Comparison of ENCODE assay signal across 1 cellular context in the genomic region with DNA sequence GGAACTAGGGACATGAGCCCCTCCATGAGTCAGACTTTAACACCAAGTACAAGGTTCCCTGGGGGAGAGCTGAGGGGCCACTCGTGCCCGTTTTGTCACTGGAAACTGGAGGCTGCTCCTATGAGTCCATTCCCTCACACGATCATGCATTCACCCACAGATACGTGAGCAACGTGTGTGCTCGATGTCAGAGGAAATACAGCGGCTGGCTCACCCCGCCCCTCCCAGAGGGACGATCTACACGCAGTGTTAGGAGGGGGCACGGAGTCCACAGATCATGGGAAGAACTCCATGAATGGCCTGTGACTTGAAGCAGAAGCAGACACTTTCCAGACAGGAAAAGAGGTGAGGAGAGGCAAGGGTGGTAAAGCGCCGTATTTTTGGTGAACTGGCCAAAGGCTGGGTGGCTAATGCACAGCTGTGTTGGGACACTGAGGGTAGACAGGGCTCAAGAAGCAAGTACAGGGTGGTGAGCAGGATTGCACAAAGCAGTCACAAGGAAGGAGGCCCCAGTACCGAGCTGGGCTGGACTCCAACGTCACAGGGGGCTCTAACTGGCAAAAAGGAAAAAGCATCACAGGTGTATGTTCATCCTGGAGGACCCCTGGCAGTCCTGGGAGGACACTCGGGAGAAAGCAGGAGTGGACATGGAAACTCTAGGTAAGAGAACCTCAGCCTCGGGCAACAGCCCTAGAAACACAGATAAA.
TF ChIP-seq lines count a peak whose summit lies in the region.

No MANE protein-coding gene starts in this region.

TF ChIP-seq in HepG2, 621 proteins besides CTCF, POLR2A, EP300 and RAD21 (continued from another document and continues in another):
- TF ChIP-seq, protein P1, sequence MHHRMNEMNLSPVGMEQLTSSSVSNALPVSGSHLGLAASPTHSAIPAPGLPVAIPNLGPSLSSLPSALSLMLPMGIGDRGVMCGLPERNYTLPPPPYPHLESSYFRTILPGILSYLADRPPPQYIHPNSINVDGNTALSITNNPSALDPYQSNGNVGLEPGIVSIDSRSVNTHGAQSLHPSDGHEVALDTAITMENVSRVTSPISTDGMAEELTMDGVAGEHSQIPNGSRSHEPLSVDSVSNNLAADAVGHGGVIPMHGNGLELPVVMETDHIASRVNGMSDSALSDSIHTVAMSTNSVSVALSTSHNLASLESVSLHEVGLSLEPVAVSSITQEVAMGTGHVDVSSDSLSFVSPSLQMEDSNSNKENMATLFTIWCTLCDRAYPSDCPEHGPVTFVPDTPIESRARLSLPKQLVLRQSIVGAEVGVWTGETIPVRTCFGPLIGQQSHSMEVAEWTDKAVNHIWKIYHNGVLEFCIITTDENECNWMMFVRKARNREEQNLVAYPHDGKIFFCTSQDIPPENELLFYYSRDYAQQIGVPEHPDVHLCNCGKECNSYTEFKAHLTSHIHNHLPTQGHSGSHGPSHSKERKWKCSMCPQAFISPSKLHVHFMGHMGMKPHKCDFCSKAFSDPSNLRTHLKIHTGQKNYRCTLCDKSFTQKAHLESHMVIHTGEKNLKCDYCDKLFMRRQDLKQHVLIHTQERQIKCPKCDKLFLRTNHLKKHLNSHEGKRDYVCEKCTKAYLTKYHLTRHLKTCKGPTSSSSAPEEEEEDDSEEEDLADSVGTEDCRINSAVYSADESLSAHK (CRISPR knock-in tag; IDR thresholded peaks at IDR 0.05; ENCODE audit: borderline replicate concordance): no peak
- TF ChIP-seq, protein P2, sequence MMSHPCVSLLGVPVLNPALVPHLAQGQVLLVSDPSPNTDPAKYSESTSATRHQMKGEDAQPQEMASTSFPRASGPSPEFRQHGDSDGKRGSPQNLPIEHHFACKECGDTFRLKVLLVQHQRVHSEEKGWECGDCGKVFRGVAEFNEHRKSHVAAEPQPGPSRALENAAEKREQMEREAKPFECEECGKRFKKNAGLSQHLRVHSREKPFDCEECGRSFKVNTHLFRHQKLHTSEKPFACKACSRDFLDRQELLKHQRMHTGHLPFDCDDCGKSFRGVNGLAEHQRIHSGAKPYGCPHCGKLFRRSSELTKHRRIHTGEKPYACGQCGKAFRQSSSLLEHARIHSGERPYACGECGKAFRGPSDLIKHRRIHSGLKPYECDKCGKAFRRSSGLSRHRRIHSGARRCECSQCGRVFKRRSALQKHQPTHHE (CRISPR knock-in tag; IDR thresholded peaks at IDR 0.05; ENCODE audit: borderline replicate concordance): no peak
- TF ChIP-seq TAF15 (IDR thresholded peaks at IDR 0.05; ENCODE audit: low read depth, low read length, poor library complexity, severe bottlenecking): no peak
- no peak for TF ChIP-seq ZNF329 (CRISPR knock-in tag; IDR thresholded peaks at IDR 0.05; ENCODE audit: low read depth)
- peak; percentile 87 for TF ChIP-seq MTA1 (CRISPR knock-in tag; IDR thresholded peaks at IDR 0.05; ENCODE audit: borderline replicate concordance)
- TF ChIP-seq, protein P3, sequence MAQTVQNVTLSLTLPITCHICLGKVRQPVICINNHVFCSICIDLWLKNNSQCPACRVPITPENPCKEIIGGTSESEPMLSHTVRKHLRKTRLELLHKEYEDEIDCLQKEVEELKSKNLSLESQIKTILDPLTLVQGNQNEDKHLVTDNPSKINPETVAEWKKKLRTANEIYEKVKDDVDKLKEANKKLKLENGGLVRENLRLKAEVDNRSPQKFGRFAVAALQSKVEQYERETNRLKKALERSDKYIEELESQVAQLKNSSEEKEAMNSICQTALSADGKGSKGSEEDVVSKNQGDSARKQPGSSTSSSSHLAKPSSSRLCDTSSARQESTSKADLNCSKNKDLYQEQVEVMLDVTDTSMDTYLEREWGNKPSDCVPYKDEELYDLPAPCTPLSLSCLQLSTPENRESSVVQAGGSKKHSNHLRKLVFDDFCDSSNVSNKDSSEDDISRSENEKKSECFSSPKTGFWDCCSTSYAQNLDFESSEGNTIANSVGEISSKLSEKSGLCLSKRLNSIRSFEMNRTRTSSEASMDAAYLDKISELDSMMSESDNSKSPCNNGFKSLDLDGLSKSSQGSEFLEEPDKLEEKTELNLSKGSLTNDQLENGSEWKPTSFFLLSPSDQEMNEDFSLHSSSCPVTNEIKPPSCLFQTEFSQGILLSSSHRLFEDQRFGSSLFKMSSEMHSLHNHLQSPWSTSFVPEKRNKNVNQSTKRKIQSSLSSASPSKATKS (CRISPR knock-in tag; IDR thresholded peaks at IDR 0.05): no peak
- no peak for TF ChIP-seq PRPF4 (IDR thresholded peaks at IDR 0.05; ENCODE audit: low read depth, low read length, poor library complexity, severe bottlenecking)
- TF ChIP-seq BRCA1 (CRISPR knock-in tag; IDR thresholded peaks at IDR 0.05): no peak
- no peak; the same call in 1 of the 2 replicates for TF ChIP-seq NR2F6 (IDR thresholded peaks at IDR 0.05)
- TF ChIP-seq NR2F6 (CRISPR knock-in tag; IDR thresholded peaks at IDR 0.05): peak; percentile 65
- no peak; the same call in 1 of the 2 replicates for TF ChIP-seq TGIF2 (CRISPR knock-in tag; IDR thresholded peaks at IDR 0.05)
- TF ChIP-seq, protein P4, sequence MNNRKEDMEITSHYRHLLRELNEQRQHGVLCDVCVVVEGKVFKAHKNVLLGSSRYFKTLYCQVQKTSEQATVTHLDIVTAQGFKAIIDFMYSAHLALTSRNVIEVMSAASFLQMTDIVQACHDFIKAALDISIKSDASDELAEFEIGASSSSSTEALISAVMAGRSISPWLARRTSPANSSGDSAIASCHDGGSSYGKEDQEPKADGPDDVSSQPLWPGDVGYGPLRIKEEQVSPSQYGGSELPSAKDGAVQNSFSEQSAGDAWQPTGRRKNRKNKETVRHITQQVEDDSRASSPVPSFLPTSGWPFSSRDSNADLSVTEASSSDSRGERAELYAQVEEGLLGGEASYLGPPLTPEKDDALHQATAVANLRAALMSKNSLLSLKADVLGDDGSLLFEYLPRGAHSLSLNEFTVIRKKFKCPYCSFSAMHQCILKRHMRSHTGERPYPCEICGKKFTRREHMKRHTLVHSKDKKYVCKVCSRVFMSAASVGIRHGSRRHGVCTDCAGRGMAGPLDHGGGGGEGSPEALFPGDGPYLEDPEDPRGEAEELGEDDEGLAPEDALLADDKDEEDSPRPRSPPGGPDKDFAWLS (CRISPR knock-in tag; IDR thresholded peaks at IDR 0.05; ENCODE audit: borderline replicate concordance): no peak
- TF ChIP-seq ZNF788 (CRISPR knock-in tag; IDR thresholded peaks at IDR 0.05; ENCODE audit: borderline replicate concordance): peak; percentile 54; the same call in 1 of the 2 replicates
- no peak for TF ChIP-seq ZNF572 (CRISPR knock-in tag; IDR thresholded peaks at IDR 0.05)
- TF ChIP-seq ELF4 (CRISPR knock-in tag; IDR thresholded peaks at IDR 0.05; ENCODE audit: borderline replicate concordance): no peak
- TF ChIP-seq TCF12 (IDR thresholded peaks at IDR 0.05): no peak
- TF ChIP-seq TCF12 (CRISPR knock-in tag; IDR thresholded peaks at IDR 0.05): no peak
- peak; percentile 72 for TF ChIP-seq POGZ (CRISPR knock-in tag; IDR thresholded peaks at IDR 0.05)
- TF ChIP-seq ZNF292 (CRISPR knock-in tag; IDR thresholded peaks at IDR 0.05; ENCODE audit: borderline replicate concordance, low read depth): peak; percentile 78; the same call in 1 of the 2 replicates
- no peak for TF ChIP-seq ZSCAN20 (CRISPR knock-in tag; IDR thresholded peaks at IDR 0.05; ENCODE audit: borderline replicate concordance)
- TF ChIP-seq, protein P5, sequence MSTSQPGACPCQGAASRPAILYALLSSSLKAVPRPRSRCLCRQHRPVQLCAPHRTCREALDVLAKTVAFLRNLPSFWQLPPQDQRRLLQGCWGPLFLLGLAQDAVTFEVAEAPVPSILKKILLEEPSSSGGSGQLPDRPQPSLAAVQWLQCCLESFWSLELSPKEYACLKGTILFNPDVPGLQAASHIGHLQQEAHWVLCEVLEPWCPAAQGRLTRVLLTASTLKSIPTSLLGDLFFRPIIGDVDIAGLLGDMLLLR (CRISPR knock-in tag; IDR thresholded peaks at IDR 0.05): no peak
- TF ChIP-seq, protein P6, sequence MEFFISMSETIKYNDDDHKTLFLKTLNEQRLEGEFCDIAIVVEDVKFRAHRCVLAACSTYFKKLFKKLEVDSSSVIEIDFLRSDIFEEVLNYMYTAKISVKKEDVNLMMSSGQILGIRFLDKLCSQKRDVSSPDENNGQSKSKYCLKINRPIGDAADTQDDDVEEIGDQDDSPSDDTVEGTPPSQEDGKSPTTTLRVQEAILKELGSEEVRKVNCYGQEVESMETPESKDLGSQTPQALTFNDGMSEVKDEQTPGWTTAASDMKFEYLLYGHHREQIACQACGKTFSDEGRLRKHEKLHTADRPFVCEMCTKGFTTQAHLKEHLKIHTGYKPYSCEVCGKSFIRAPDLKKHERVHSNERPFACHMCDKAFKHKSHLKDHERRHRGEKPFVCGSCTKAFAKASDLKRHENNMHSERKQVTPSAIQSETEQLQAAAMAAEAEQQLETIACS (CRISPR knock-in tag; IDR thresholded peaks at IDR 0.05): no peak
- TF ChIP-seq ZFY (CRISPR knock-in tag; IDR thresholded peaks at IDR 0.05): 0 out of 2 replicates have a peak, but pooled peaks have one; percentile 31
- TF ChIP-seq, protein P7, sequence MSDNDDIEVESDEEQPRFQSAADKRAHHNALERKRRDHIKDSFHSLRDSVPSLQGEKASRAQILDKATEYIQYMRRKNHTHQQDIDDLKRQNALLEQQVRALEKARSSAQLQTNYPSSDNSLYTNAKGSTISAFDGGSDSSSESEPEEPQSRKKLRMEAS (IDR thresholded peaks at IDR 0.05): peak; percentile 75
- TF ChIP-seq NFKB2 (CRISPR knock-in tag; IDR thresholded peaks at IDR 0.05; ENCODE audit: borderline replicate concordance): no peak
- no peak for TF ChIP-seq MZF1 (CRISPR knock-in tag; IDR thresholded peaks at IDR 0.05; ENCODE audit: borderline replicate concordance)
- TF ChIP-seq, protein P8, sequence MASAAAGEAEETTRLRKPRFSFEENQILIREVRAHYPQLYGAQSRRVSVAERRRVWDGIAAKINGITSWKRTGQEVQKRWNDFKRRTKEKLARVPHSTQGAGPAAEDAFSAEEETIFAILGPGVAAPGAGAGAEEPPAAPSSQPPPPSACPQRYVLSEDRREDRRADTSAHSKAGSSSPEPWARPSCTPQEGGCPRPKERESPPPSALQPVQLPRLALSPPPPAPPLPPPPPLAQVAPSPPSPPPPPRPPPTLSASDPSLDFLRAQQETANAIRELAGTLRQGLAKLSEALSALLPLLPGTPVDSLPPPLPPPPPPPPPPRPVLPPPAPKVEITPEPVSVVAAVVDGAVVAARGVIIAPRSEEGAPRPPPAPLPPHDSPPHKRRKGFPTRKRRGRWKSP (CRISPR knock-in tag; IDR thresholded peaks at IDR 0.05): no peak
- TF ChIP-seq, protein P9, sequence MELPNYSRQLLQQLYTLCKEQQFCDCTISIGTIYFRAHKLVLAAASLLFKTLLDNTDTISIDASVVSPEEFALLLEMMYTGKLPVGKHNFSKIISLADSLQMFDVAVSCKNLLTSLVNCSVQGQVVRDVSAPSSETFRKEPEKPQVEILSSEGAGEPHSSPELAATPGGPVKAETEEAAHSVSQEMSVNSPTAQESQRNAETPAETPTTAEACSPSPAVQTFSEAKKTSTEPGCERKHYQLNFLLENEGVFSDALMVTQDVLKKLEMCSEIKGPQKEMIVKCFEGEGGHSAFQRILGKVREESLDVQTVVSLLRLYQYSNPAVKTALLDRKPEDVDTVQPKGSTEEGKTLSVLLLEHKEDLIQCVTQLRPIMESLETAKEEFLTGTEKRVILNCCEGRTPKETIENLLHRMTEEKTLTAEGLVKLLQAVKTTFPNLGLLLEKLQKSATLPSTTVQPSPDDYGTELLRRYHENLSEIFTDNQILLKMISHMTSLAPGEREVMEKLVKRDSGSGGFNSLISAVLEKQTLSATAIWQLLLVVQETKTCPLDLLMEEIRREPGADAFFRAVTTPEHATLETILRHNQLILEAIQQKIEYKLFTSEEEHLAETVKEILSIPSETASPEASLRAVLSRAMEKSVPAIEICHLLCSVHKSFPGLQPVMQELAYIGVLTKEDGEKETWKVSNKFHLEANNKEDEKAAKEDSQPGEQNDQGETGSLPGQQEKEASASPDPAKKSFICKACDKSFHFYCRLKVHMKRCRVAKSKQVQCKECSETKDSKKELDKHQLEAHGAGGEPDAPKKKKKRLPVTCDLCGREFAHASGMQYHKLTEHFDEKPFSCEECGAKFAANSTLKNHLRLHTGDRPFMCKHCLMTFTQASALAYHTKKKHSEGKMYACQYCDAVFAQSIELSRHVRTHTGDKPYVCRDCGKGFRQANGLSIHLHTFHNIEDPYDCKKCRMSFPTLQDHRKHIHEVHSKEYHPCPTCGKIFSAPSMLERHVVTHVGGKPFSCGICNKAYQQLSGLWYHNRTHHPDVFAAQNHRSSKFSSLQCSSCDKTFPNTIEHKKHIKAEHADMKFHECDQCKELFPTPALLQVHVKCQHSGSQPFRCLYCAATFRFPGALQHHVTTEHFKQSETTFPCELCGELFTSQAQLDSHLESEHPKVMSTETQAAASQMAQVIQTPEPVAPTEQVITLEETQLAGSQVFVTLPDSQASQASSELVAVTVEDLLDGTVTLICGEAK (IDR thresholded peaks at IDR 0.05): no peak
- TF ChIP-seq, protein P9 (CRISPR knock-in tag; IDR thresholded peaks at IDR 0.05): no peak
- no peak for TF ChIP-seq ZNF20 (CRISPR knock-in tag; IDR thresholded peaks at IDR 0.05)
- no peak for TF ChIP-seq ZNF34 (CRISPR knock-in tag; IDR thresholded peaks at IDR 0.05; ENCODE audit: borderline replicate concordance)
